ENCODE assay signal across 13 cellular contexts in genomic region chr14:51780741-51781140, GRCh38.
DNase-seq lines count a peak whose midpoint lies in the region; ATAC-seq, FAIRE-seq and TF ChIP-seq lines count a peak whose summit lies in the region.
"Had no signal": no experiment of that assay in that cellular context is flagged by ENCODE, and none has a peak within 500 bp of the region (broad histone marks: within the 10 kb centered on the region; RNA-seq: fewer than 3 reads in every experiment).

No MANE protein-coding gene starts in this region.

- TF ChIP-seq EP300 in Ishikawa (IDR thresholded peaks at IDR 0.05; ENCODE audit: borderline replicate concordance): no peak
- no peak for TF ChIP-seq EP300 in K562 (IDR thresholded peaks at IDR 0.05; ENCODE audit: low read length)

- H3K4me2 ChIP-seq in DND-41 (ENCODE audit: insufficient read depth, low read length) (0 out of 2 replicates have a peak overlapping the region, but pooled peaks have one; percentile 67), K562 (ENCODE audit: insufficient read depth, low read length) (no peak overlapping the region)

- H3K36me3 Mint-ChIP-seq in activated naive CD8-positive, alpha-beta T cell treated with anti-CD3 and anti-CD28 coated beads, Interleukin-2, amount 50 U/mL, for 24 hours (ENCODE audit: low read depth): peaks cover 2% of the 10 kb centered on the region
- H3K36me3 Mint-ChIP-seq: WTC11 had no signal

- TF ChIP-seq POLR2A in K562 (conservative IDR thresholded peaks at IDR 0.05) (no peak), H54 (IDR thresholded peaks at IDR 0.05; ENCODE audit: low read depth, low read length) (no peak)

- no peak for TF ChIP-seq RAD21 in Ishikawa (IDR thresholded peaks at IDR 0.05; ENCODE audit: low read depth)
- TF ChIP-seq RAD21 in K562 (CRISPR knock-in tag; conservative IDR thresholded peaks at IDR 0.05 in 1 of 2, IDR thresholded peaks at IDR 0.05 in 1 of 2): no peak

- DNase-seq in DND-41: no peak
- no peak for DNase-seq in K562 (ENCODE audit: extremely low read depth in 1 of 4, low spot score in 3 of 4)
- DNase-seq in kidney tubule cell (ENCODE audit: low spot score): peak; percentile 14
- no peak for DNase-seq in NCI-H226
- DNase-seq in activated naive CD8-positive, alpha-beta T cell treated with anti-CD3 and anti-CD28 coated beads, Interleukin-2, amount 50 U/mL, for 24 hours: no peak
- no peak for DNase-seq in H54 (ENCODE audit: insufficient read length, low spot score)
- no peak for DNase-seq in stimulated activated naive CD4-positive, alpha-beta T cell treated with Interleukin-2 at 50 U/mL for 16 hours (lab: John Stamatoyannopoulos, UW)

- peaks cover 29% of the 10 kb centered on the region for H3K4me1 Mint-ChIP-seq in activated naive CD8-positive, alpha-beta T cell treated with anti-CD3 and anti-CD28 coated beads, Interleukin-2, amount 50 U/mL, for 24 hours

- in situ Hi-C loops in K562 (cut with MboI): no loop called here

- 0 out of 2 replicates have a peak overlapping the region, but pooled peaks have one; percentile 15 for H3K9ac ChIP-seq in DND-41 (ENCODE audit: low read depth, low read length)
- no peak overlapping the region for H3K9ac ChIP-seq in K562 (ENCODE audit: insufficient read depth in 1 of 2, low read depth in 2 of 2, low read length in 2 of 2)

- H3K4me3 ChIP-seq in DND-41 (ENCODE audit: low read depth in 1 of 2, low read length in 2 of 2) (no peak overlapping the region), K562 (no peak overlapping the region)
- H3K4me3 ChIP-seq: adrenal gland, gastrocnemius medialis, SK-N-MC had no signal

- BruUV-seq in K562 (replicated peaks; lab: Mats Ljungman, UMichigan): no TSS peak

- FAIRE-seq in K562 (lab: Jason Lieb, UNC) (no peak), H54 (lab: Jason Lieb, UNC) (no peak)
- FAIRE-seq: keratinocyte had no signal

- H3K27ac Mint-ChIP-seq in activated naive CD8-positive, alpha-beta T cell treated with anti-CD3 and anti-CD28 coated beads, Interleukin-2, amount 50 U/mL, for 24 hours: no peak overlapping the region
- H3K27ac Mint-ChIP-seq: WTC11 had no signal

- H3K9me1 ChIP-seq in K562 (ENCODE audit: control insufficient read depth, insufficient read depth, low read length): peaks cover 3% of the 10 kb centered on the region

- TF ChIP-seq CTCF in DND-41 (IDR thresholded peaks at IDR 0.05; ENCODE audit: borderline replicate concordance, extremely low read depth, low read length, poor library complexity, severe bottlenecking) (no peak), K562 (IDR thresholded peaks at IDR 0.05 in 2 of 3, conservative IDR thresholded peaks at IDR 0.05 in 1 of 3; ENCODE audit: insufficient read depth in 2 of 3, low read depth in 1 of 3, low read length in 3 of 3) (no peak)

- H3K79me2 ChIP-seq in DND-41 (ENCODE audit: insufficient read depth, low read length) (no peaks in the 10 kb centered on the region), K562 (ENCODE audit: control insufficient read depth, insufficient read depth, low read length) (no peaks in the 10 kb centered on the region)

- 4% methylated on average over 4 of the region's 6 CpGs for WGBS in K562 (ENCODE audit: insufficient coverage, low coverage, missing lambda C conversion rate)

- no peak overlapping the region for H3K4me3 Mint-ChIP-seq in activated naive CD8-positive, alpha-beta T cell treated with anti-CD3 and anti-CD28 coated beads, Interleukin-2, amount 50 U/mL, for 24 hours

- CTCF ChIA-PET in K562 (lab: Yijun Ruan, JAX; ENCODE audit: low intra/inter-chr PET ratio): interaction anchor here (2.0 kb wide), 1 partner anchor 497 kb away, joined by 10 read pairs; no protein-coding TSS in a partner anchor

- H2AFZ ChIP-seq in DND-41 (ENCODE audit: low read depth, low read length): no peak overlapping the region
- no peak overlapping the region for H2AFZ ChIP-seq in K562 (ENCODE audit: low read depth, low read length)

- H3K36me3 ChIP-seq in DND-41 (ENCODE audit: insufficient read depth, low read length): no peaks in the 10 kb centered on the region
- H3K36me3 ChIP-seq in K562 (ENCODE audit: control insufficient read depth, insufficient read depth, low read length): no peaks in the 10 kb centered on the region
- H3K36me3 ChIP-seq: adrenal gland, gastrocnemius medialis had no signal

- intact Hi-C loops in K562 (cut with micrococcal nuclease): loop anchor here (5.0 kb wide), 1 partner anchor 197 kb away; no protein-coding TSS in a partner anchor

- H3K4me1 ChIP-seq in DND-41 (ENCODE audit: insufficient read depth, low read length) (peaks cover 14% of the 10 kb centered on the region), K562 (replicated peaks in 1 of 2; ENCODE audit: control insufficient read depth in 2 of 2, insufficient read depth in 2 of 2, low read length in 2 of 2) (no peaks in the 10 kb centered on the region)
- H3K4me1 ChIP-seq: gastrocnemius medialis had no signal

- peaks cover 28% of the 10 kb centered on the region for H3K27me3 Mint-ChIP-seq in activated naive CD8-positive, alpha-beta T cell treated with anti-CD3 and anti-CD28 coated beads, Interleukin-2, amount 50 U/mL, for 24 hours

- no peaks in the 10 kb centered on the region for H3K27me3 ChIP-seq in DND-41 (ENCODE audit: insufficient read depth, low read length, poor library complexity)
- H3K27me3 ChIP-seq in K562 (ENCODE audit: control insufficient read depth in 2 of 2, insufficient read depth in 2 of 2, low read length in 2 of 2): no peaks in the 10 kb centered on the region
- H3K27me3 ChIP-seq: adrenal gland, gastrocnemius medialis had no signal

- ATAC-seq in DND-41 (ENCODE audit: insufficient read depth, low read depth) (no peak), K562 (no peak)
- ATAC-seq in activated naive CD8-positive, alpha-beta T cell treated with anti-CD3 and anti-CD28 coated beads, Interleukin-2, amount 50 U/mL, for 24 hours: no peak

- H4K20me1 ChIP-seq in DND-41 (ENCODE audit: insufficient read depth, low read length) (no peaks in the 10 kb centered on the region), K562 (replicated peaks; ENCODE audit: control insufficient read depth, insufficient read depth, low read length) (no peaks in the 10 kb centered on the region)

- POLR2A ChIA-PET in K562 (lab: Yijun Ruan, JAX): interaction anchor here (0.7 kb wide), 1 partner anchor 921 kb away, joined by 4 read pairs; no protein-coding TSS in a partner anchor

- H3K9me3 ChIP-seq in DND-41 (ENCODE audit: insufficient read depth, low read length, severe bottlenecking): peaks cover 5% of the 10 kb centered on the region
- H3K9me3 ChIP-seq in K562 (replicated peaks; ENCODE audit: control insufficient read depth, insufficient read depth, low read depth, low read length): no peaks in the 10 kb centered on the region
- H3K9me3 ChIP-seq: adrenal gland, gastrocnemius medialis had no signal

- H3K27ac ChIP-seq in DND-41 (ENCODE audit: low read length) (no peak overlapping the region), K562 (ENCODE audit: extremely low read depth, low read depth, low read length) (no peak overlapping the region)
- H3K27ac ChIP-seq: adrenal gland, gastrocnemius medialis, SK-N-MC had no signal

- H3K9me3 Mint-ChIP-seq in activated naive CD8-positive, alpha-beta T cell treated with anti-CD3 and anti-CD28 coated beads, Interleukin-2, amount 50 U/mL, for 24 hours: peaks cover 8% of the 10 kb centered on the region

TF ChIP-seq in Ishikawa, 13 proteins besides CTCF, POLR2A, EP300 and RAD21 (continues in another document):
- TF ChIP-seq MAX (IDR thresholded peaks at IDR 0.05) (no peak), EGR1 (IDR thresholded peaks at IDR 0.05) (no peak), FOXM1 (IDR thresholded peaks at IDR 0.05; ENCODE audit: borderline replicate concordance, low read depth) (no peak)

TF ChIP-seq in K562, 482 proteins besides CTCF, POLR2A, EP300 and RAD21:
- TF ChIP-seq ZNF134 (CRISPR knock-in tag; conservative IDR thresholded peaks at IDR 0.05) (no peak), EHMT2 (IDR thresholded peaks at IDR 0.05) (peak; percentile 35; the same call in 1 of the 2 replicates)
TF ChIP-seq in K562: peak in this region for 1.
